Comparison of ENCODE assay signal across 19 cellular contexts in the genomic region with DNA sequence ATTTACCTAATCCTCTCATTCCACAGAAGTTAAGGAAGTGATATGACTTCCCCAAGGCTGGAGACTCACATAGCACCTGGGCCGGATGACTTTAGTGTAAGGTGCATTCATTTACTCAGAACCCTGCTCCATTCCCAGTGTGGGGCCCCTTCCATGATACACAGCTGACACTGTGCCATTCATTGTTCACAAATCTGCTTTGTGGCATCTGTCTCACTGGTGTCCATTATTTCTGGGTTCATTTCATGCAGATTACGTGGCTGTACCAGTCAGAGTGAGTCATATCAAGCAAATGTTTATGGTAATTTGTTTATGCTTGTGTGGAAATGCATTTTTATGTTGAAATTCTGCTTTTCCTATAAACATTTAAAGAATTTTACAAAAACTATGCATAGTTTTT. TPM values are rescaled to one million over a fixed set of nuclear protein-coding genes. Genes with fewer than 3 reads are reported as not detected.
DNase-seq lines count a peak whose midpoint lies in the region; ATAC-seq, FAIRE-seq and TF ChIP-seq lines count a peak whose summit lies in the region.
"Had no signal": no experiment of that assay in that cellular context is flagged by ENCODE, and none has a peak within 500 bp of the region (broad histone marks: within the 10 kb centered on the region; RNA-seq: fewer than 3 reads in every experiment).

No MANE protein-coding gene starts in this region.

- peak overlapping the region; percentile 92 for H3K27ac Mint-ChIP-seq in chondrocyte (ENCODE audit: unreplicated experiment)

- H3K9ac ChIP-seq in keratinocyte (ENCODE audit: control insufficient read depth, extremely low read depth, insufficient read depth, low read length): no peak overlapping the region

- no peaks in the 10 kb centered on the region for H3K79me2 ChIP-seq in keratinocyte (ENCODE audit: control insufficient read depth, insufficient read depth, low read length)

- H3K36me3 Mint-ChIP-seq in chondrocyte (ENCODE audit: low read depth): peaks cover 2% of the 10 kb centered on the region

- peak overlapping the region; percentile 33 for H3K27ac ChIP-seq in keratinocyte (ENCODE audit: control insufficient read depth, insufficient read depth, low read length)
- H3K27ac ChIP-seq: left ventricle myocardium inferior, pancreas, thoracic aorta had no signal

- H3K9me3 Mint-ChIP-seq in chondrocyte (ENCODE audit: low read depth): peaks cover 5% of the 10 kb centered on the region
- H3K9me3 Mint-ChIP-seq: activated T-cell treated with anti-CD3 and anti-CD28 coated beads, Interleukin-2, amount 50 U/mL, for 4 hours had no signal

- no peak for TF ChIP-seq CTCF in chondrocyte (IDR thresholded peaks at IDR 0.05)
- TF ChIP-seq CTCF in keratinocyte (optimal IDR thresholded peaks at IDR 0.05 in 1 of 3, IDR thresholded peaks at IDR 0.05 in 1 of 3, conservative IDR thresholded peaks at IDR 0.05 in 1 of 3; ENCODE audit: extremely low read depth in 1 of 3, insufficient read depth in 2 of 3, low read length in 3 of 3): no peak

- H3K4me2 ChIP-seq in keratinocyte (ENCODE audit: control insufficient read depth, extremely low read depth, insufficient read depth, low read depth, low read length): no peak overlapping the region

- H3K9me1 ChIP-seq in keratinocyte (ENCODE audit: control insufficient read depth, extremely low read depth, insufficient read depth, low read length): no peaks in the 10 kb centered on the region

- no peaks in the 10 kb centered on the region for H3K36me3 ChIP-seq in keratinocyte (ENCODE audit: control insufficient read depth in 2 of 2, extremely low read depth in 1 of 2, insufficient read depth in 2 of 2, low read length in 2 of 2)
- H3K36me3 ChIP-seq: left ventricle myocardium inferior, pancreas, thoracic aorta had no signal

- H3K9me3 ChIP-seq in keratinocyte (ENCODE audit: control insufficient read depth, low read depth, low read length): no peaks in the 10 kb centered on the region
- H3K9me3 ChIP-seq: pancreas, thoracic aorta had no signal

- H3K4me3 ChIP-seq in keratinocyte (ENCODE audit: control insufficient read depth in 2 of 3, extremely low read depth in 1 of 3, insufficient read depth in 2 of 3, low read depth in 1 of 3, low read length in 3 of 3): no peak overlapping the region
- H3K4me3 ChIP-seq: left ventricle myocardium inferior, pancreas, thoracic aorta had no signal

- no peaks in the 10 kb centered on the region for H3K27me3 Mint-ChIP-seq in chondrocyte (ENCODE audit: low read depth)

- peak; percentile 70 for FAIRE-seq in keratinocyte (lab: Jason Lieb, UNC)
- FAIRE-seq: pancreas had no signal

- no peaks in the 10 kb centered on the region for H4K20me1 ChIP-seq in keratinocyte (ENCODE audit: control insufficient read depth, extremely low read depth, insufficient read depth, low read length)

- dilution Hi-C loops in keratinocyte (cut with MboI; ENCODE audit: extremely low pct_ligation_motif_present, low sequenced_read_pairs): no loop called here

- H3K4me1 ChIP-seq in keratinocyte (ENCODE audit: control insufficient read depth, extremely low read depth, insufficient read depth, low read length): peaks cover 15% of the 10 kb centered on the region
- H3K4me1 ChIP-seq: left ventricle myocardium inferior, pancreas had no signal

- H3K4me3 Mint-ChIP-seq in chondrocyte (ENCODE audit: unreplicated experiment): no peak overlapping the region
- H3K4me3 Mint-ChIP-seq: activated T-cell treated with anti-CD3 and anti-CD28 coated beads, Interleukin-2, amount 50 U/mL, for 4 hours had no signal

- ATAC-seq in GM18519 (IDR thresholded peaks at IDR 0.05; ENCODE audit: low FRiP score, unreplicated experiment): no peak
- no peak for ATAC-seq in GM21515 (IDR thresholded peaks at IDR 0.05; ENCODE audit: unreplicated experiment)
- ATAC-seq in GM19351 (IDR thresholded peaks at IDR 0.05; ENCODE audit: unreplicated experiment): no peak
- ATAC-seq: activated T-cell treated with anti-CD3 and anti-CD28 coated beads, Interleukin-2, amount 50 U/mL, for 4 hours; pancreas had no signal

- DNase-seq in M059J (ENCODE audit: low read depth) (peak; percentile 69), chondrocyte (ENCODE audit: low spot score) (no peak), keratinocyte (ENCODE audit: low read depth, low spot score) (peak; percentile 52), NK-92 (lab: John Stamatoyannopoulos, UW; ENCODE audit: unreplicated experiment) (no peak)
- DNase-seq: activated CD4-positive, alpha-beta T cell treated with anti-CD3 and anti-CD28 coated beads for 48 hours; activated naive CD4-positive, alpha-beta T cell treated with anti-CD3 and anti-CD28 coated beads, Interleukin-2, amount 50 U/mL, for 16 hours; activated T-cell treated with anti-CD3 and anti-CD28 coated beads, Interleukin-2, amount 50 U/mL, for 4 hours; DMS 273 treated with DMSO at 0.1 percent for 48 hours; effector CD4-positive, alpha-beta T cell; GOT3; left ventricle myocardium inferior; NCI-H2107; NCI-H69; pancreas; stimulated activated CD4-positive, alpha-beta T cell treated with anti-CD3 and anti-CD28 coated beads, Interleukin-2, amount 100 ng/mL, for 48 hours had no signal

- no peak overlapping the region for H2AFZ ChIP-seq in keratinocyte (ENCODE audit: control insufficient read depth, low read length)

- peaks cover 55% of the 10 kb centered on the region for H3K4me1 Mint-ChIP-seq in chondrocyte (ENCODE audit: low read depth)

- H3K27me3 ChIP-seq in keratinocyte (ENCODE audit: control insufficient read depth, extremely low read depth, insufficient read depth, low read length): no peaks in the 10 kb centered on the region
- H3K27me3 ChIP-seq: pancreas had no signal

RNA-seq across cellular contexts. Expression of gene ANO4, which starts 5.2 kb away (rescaled TPM):
- 0.07 and 0.69 TPM in 2 replicates for total RNA-seq in M059J (2014; rRNA removed; shearing (Covaris generic))
- 6.5 to 11.0 TPM (median 9.2 TPM) in 3 replicates for total RNA-seq in chondrocyte
- 11.2 to 18.1 TPM (median 16.7 TPM) in 3 replicates for polyA plus RNA-seq in keratinocyte
- polyA plus RNA-seq in keratinocyte (2011; ENCODE audit: low read depth): 0.64 TPM
- 6.4 and 10.1 TPM in 2 replicates for polyA plus RNA-seq in keratinocyte (2011; cell fraction: cytosol; rRNA removed)
- polyA plus RNA-seq in keratinocyte (2011; cell fraction: nucleus; rRNA removed): 21.3 and 23.1 TPM in 2 replicates
- 0.65 and 9.7 TPM in 2 replicates for polyA plus RNA-seq in keratinocyte (2012; ENCODE audit: low replicate concordance)
- polyA minus RNA-seq in keratinocyte: 15.9 to 33.5 TPM (median 23.5 TPM) in 3 replicates
- 6.1 TPM for polyA minus RNA-seq in keratinocyte (2011; cell fraction: cytosol; rRNA and poly(A)+ RNA removed)
- polyA minus RNA-seq in keratinocyte (2011; cell fraction: nucleus; rRNA and poly(A)+ RNA removed): 27.8 and 35.7 TPM in 2 replicates
- total RNA-seq: activated T-cell treated with anti-CD3 and anti-CD28 coated beads, Interleukin-2, amount 50 U/mL, for 4 hours; left ventricle myocardium inferior; thoracic aorta had no signal

Comparison
In these comparisons a context has a peak if more than half of its experiments do, and no peak if none do; other contexts are left out.
1. DNase-seq: peak in M059J (single experiment) and keratinocyte (single experiment); none in chondrocyte (single experiment) and NK-92 (single experiment).